1 cellular context compared by ENCODE assay signal in genomic region chr12:57797938-57798337, GRCh38.
TF ChIP-seq lines count a peak whose summit lies in the region.

No MANE protein-coding gene starts in this region.

TF ChIP-seq in K562, 482 proteins besides CTCF, POLR2A, EP300 and RAD21:
- TF ChIP-seq SUPT5H (IDR thresholded peaks at IDR 0.05) (0 out of 2 replicates have a peak, but pooled peaks have one; percentile 21), HES1 (IDR thresholded peaks at IDR 0.05; ENCODE audit: low read depth) (no peak), BRF2 (IDR thresholded peaks at IDR 0.05; ENCODE audit: borderline replicate concordance, insufficient read depth, insufficient read length) (no peak), SLC30A9 (CRISPR knock-in tag; IDR thresholded peaks at IDR 0.05) (no peak), ATF7 (IDR thresholded peaks at IDR 0.05) (peak; percentile 28; the same call in 1 of the 2 replicates)
